ENCODE assay signal across 26 cellular contexts in genomic region chr3:157753753-157754152, GRCh38.
"Had no signal": no experiment of that assay in that cellular context is flagged by ENCODE, and none has a peak within 500 bp of the region (broad histone marks: within the 10 kb centered on the region; RNA-seq: fewer than 3 reads in every experiment).

No MANE protein-coding gene starts in this region.

- H3K36me3 ChIP-seq: adrenal gland, MG63, SJSA1 had no signal

- H3K9me3 ChIP-seq: adrenal gland, MG63, SJSA1 had no signal

- FAIRE-seq: bronchial epithelial cell, RCC 7860 had no signal

- ATAC-seq: activated CD4-positive, CD25-positive, alpha-beta regulatory T cell treated with anti-CD3 and anti-CD28 coated beads, Interleukin-2, amount 50 U/mL, for 24 hours; activated CD8-positive, alpha-beta T cell treated with anti-CD3 and anti-CD28 coated beads, Interleukin-2, amount 10 ng/mL, durations not matched to agents 7 days and 5 days; PC-3 had no signal

- H3K27me3 ChIP-seq: adrenal gland, MG63, SJSA1 had no signal

- H3K4me3 ChIP-seq: adrenal gland, MG63, SJSA1 had no signal

- H3K27ac ChIP-seq: adrenal gland, KMS-11, SJSA1 had no signal

- DNase-seq: activated CD4-positive, alpha-beta T cell treated with anti-CD3 and anti-CD28 coated beads for 48 hours; activated CD4-positive, alpha-beta T cell treated with anti-CD3 and anti-CD28 coated beads, Interleukin-2, amount 50 U/mL, for 4 hours; activated CD8-positive, alpha-beta memory T cell treated with anti-CD3 and anti-CD28 coated beads, Interleukin-2, amount 50 U/mL, for 48 hours; activated CD8-positive, alpha-beta T cell treated with anti-CD3 and anti-CD28 coated beads, Interleukin-2, amount 10 ng/mL, durations not matched to agents 7 days and 5 days; activated naive CD4-positive, alpha-beta T cell treated with anti-CD3 and anti-CD28 coated beads, Interleukin-2, amount 50 U/mL, for 16 hours; activated naive CD8-positive, alpha-beta T cell treated with anti-CD3 and anti-CD28 coated beads, Interleukin-2, amount 10 ng/mL, durations not matched to agents 7 days and 5 days; activated T-cell treated with anti-CD3 and anti-CD28 coated beads, Interleukin-2, amount 50 U/mL, for 1 hour; adrenal gland; anterior cingulate cortex; central memory CD4-positive, alpha-beta T cell; MG63; MV-4-11; NCI-H1092 treated with DMSO at 0.1 percent for 48 hours; NCI-H1694; NCI-H2029; NCI-H2107; NCI-H446; NCI-H524; PC-3; SHP77; SW 1271 had no signal

- H3K4me1 ChIP-seq: adrenal gland had no signal
